In the genomic region with DNA sequence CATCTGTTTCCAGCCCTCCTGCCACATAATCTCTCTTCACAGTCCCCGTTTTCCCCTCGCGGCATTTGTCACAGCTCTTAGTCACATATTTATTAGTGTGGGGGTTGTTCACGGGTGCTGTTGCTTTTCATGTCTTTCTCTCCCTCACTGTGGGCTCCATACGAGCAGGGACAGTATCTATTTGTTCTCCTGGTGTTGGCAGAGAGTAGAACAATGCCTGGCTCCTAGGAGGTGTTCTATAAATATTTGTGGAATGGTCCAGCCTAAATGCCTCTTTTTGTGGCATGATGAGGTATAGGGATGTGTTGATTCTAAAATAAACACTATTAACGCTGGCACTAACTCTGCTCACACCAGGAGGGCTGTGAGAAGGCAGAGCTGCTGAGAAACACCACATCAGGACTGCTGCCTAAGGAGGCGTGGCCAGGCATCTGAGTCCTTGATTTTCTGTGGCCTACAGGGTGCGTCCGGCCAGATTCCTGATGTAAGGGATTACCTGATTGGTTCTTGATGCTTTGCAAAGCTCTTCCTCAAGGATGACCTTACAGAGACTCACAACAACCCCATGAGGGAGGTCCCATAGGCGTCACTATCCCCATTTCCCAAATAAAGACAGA, we compare ENCODE assay signal across 1 cellular context.
A peak's percentile ranks its signal among the peaks of the same experiment; 100 is the strongest.
TF ChIP-seq lines count a peak whose summit lies in the region.

No MANE protein-coding gene starts in this region.

TF ChIP-seq in HepG2, 621 proteins besides CTCF, POLR2A, EP300 and RAD21 (continued from another document):
- TF ChIP-seq ZNF251 (CRISPR knock-in tag; IDR thresholded peaks at IDR 0.05): no peak
- TF ChIP-seq ZNF816 (CRISPR knock-in tag; IDR thresholded peaks at IDR 0.05; ENCODE audit: borderline replicate concordance): no peak
- TF ChIP-seq SOX13 (IDR thresholded peaks at IDR 0.05): no peak
- peak in 1 of 2 experiments; percentile 16; a peak in 1 of 4 replicates for TF ChIP-seq SOX13 (CRISPR knock-in tag; conservative IDR thresholded peaks at IDR 0.05 in 1 of 2, IDR thresholded peaks at IDR 0.05 in 1 of 2)
